In the genomic region with DNA sequence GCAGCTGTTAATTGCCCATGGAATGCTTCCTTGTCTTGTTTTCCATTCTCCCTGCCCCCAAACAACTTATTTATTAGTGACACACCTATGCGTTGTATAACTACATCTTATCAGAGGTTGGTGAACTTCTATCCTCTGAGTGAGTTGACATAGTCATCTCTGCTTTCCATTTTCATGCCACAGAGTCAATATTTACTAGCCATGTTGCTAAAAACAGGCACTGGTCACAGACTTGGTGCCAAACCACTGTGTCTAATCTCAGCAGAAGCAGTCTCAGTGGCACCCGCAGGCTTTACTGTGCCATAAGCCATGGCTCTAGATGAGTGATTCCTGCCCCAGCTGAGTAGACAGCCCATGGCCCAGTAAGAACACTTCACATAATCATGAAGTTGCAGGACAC, we compare ENCODE assay signal across 8 cellular contexts. TPM values are rescaled to one million over a fixed set of nuclear protein-coding genes. Genes with fewer than 3 reads are reported as not detected.
A peak's percentile ranks its signal among the peaks of the same experiment; 100 is the strongest.
DNase-seq lines count a peak whose midpoint lies in the region; ATAC-seq lines count a peak whose summit lies in the region.

No MANE protein-coding gene starts in this region.

- H3K27me3 ChIP-seq in MG63 = no peaks in the 10 kb centered on the region
- H3K27me3 ChIP-seq in skeletal muscle tissue (ENCODE audit: control insufficient read depth in 3 of 3, insufficient read depth in 3 of 3, low read length in 3 of 3) = no peaks in the 10 kb centered on the region

- peak; percentile 73 for ATAC-seq in GM18909 (IDR thresholded peaks at IDR 0.05; ENCODE audit: poor library complexity, unreplicated experiment)
- ATAC-seq in HG02884 (IDR thresholded peaks at IDR 0.05; ENCODE audit: unreplicated experiment) = no peak

- peaks cover 78 to 100% (median 84%) of the 10 kb centered on the region in 3 donors for H3K4me1 ChIP-seq in skeletal muscle tissue (ENCODE audit: control insufficient read depth in 3 of 3, insufficient read depth in 3 of 3, low read length in 3 of 3)

- H3K4me3 ChIP-seq in MG63 (no peak overlapping the region), skeletal muscle tissue (ENCODE audit: low read length in 3 of 3) (peak overlapping the region; percentile 17 to 30 (median 26))

- DNase-seq in MG63 (peak; percentile 49), glomerular visceral epithelial cell (ENCODE audit: extremely low spot score) (peak; percentile 64), D341Med (ENCODE audit: low spot score) (no peak), RPMI8226 (no peak)
- DNase-seq in activated CD4-positive, alpha-beta T cell treated with anti-CD3 and anti-CD28 coated beads for 1 hour = no peak

- H3K9me3 ChIP-seq in MG63 = peaks cover 10% of the 10 kb centered on the region
- peaks cover 0 to 3% (median 0%) of the 10 kb centered on the region in 3 donors for H3K9me3 ChIP-seq in skeletal muscle tissue (ENCODE audit: control insufficient read depth in 3 of 3, low read length in 3 of 3)

- H3K27ac ChIP-seq in skeletal muscle tissue (ENCODE audit: low read depth, low read length) = peak overlapping the region; percentile 89

- peak overlapping the region; percentile 41 to 54 (median 44) for H3K9ac ChIP-seq in skeletal muscle tissue (ENCODE audit: low read depth in 1 of 3, low read length in 3 of 3)

- H3K36me3 ChIP-seq in MG63 (peaks cover 9% of the 10 kb centered on the region; the same call in 1 of the 2 replicates), skeletal muscle tissue (ENCODE audit: control insufficient read depth in 3 of 3, insufficient read depth in 3 of 3, low read length in 3 of 3) (peaks cover 3 to 7% (median 6%) of the 10 kb centered on the region in 3 donors)

RNA-seq across cellular contexts. Expression of gene DAPK2, which starts 26.5 kb away (rescaled TPM):
- total RNA-seq in MG63 (2014; rRNA removed; shearing (Covaris generic); ENCODE audit: low replicate concordance) = 1.3 and 3.5 TPM in 2 replicates
- 2.6 TPM for total RNA-seq in skeletal muscle tissue

Comparison
In these comparisons a context has a peak if more than half of its experiments do, and no peak if none do; other contexts are left out.
1. DNase-seq: peak in MG63 (single experiment) and glomerular visceral epithelial cell (single experiment); none in D341Med (single experiment), RPMI8226 (single experiment) and activated CD4-positive, alpha-beta T cell treated with anti-CD3 and anti-CD28 coated beads for 1 hour (single experiment).